Comparison of ENCODE assay signal across 9 cellular contexts in genomic region chr15:72676838-72677237, GRCh38. TPM values are rescaled to one million over a fixed set of nuclear protein-coding genes. Genes with fewer than 3 reads are reported as not detected.
"Had no signal": no experiment of that assay in that cellular context is flagged by ENCODE, and none has a peak within 500 bp of the region (broad histone marks: within the 10 kb centered on the region; RNA-seq: fewer than 3 reads in every experiment).

No MANE protein-coding gene starts in this region.

- FAIRE-seq: G401.6, GM12878, GM12891, GM12892, GM18507, GM19239 had no signal

- ATAC-seq: GM12878 had no signal

- DNase-seq: GDM1, GF-D8 had no signal

- H3K4me3 ChIP-seq: GM12878 had no signal

RNA-seq across cellular contexts. Expression of gene HIGD2B, which starts 9.1 kb away (rescaled TPM):
- total RNA-seq: G401 had no signal

RNA-seq across cellular contexts. Expression of gene GOLGA6B, which starts 22.3 kb away (rescaled TPM):
- total RNA-seq: G401, GM12878 had no signal
- polyA plus RNA-seq: GM12878 had no signal
